27 cellular contexts compared by ENCODE assay signal in the genomic region with DNA sequence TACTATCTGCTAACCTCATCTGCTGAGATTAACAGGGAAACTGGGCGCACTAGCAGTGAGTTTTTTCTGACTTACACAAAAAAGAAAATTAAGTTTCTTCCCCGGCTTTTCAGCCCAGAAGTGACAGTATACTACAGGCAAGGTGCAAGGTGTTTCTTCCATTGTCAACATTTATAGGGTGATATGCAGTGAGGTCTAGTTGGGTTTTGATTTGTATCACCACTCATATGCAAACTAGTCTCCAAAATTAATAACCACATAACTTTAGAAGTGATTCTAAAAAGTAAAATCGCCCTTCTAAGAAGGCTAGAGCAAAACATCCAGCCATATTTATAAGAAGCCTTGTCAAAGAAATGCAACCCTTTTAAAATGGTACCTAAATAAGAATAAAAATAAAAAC.
"Had no signal": no experiment of that assay in that cellular context is flagged by ENCODE, and none has a peak within 500 bp of the region (broad histone marks: within the 10 kb centered on the region; RNA-seq: fewer than 3 reads in every experiment).

No MANE protein-coding gene starts in this region.

- H3K4me1 ChIP-seq: esophagus squamous epithelium, heart right ventricle, left lung, parathyroid adenoma, right lobe of liver, transverse colon, upper lobe of right lung, uterus had no signal

- H3K36me3 ChIP-seq: esophagus squamous epithelium, heart right ventricle, left lung, neutrophil, right lobe of liver, thoracic aorta, transverse colon, upper lobe of right lung, uterus had no signal

- H3K27ac ChIP-seq: esophagus squamous epithelium, heart right ventricle, left lung, neutrophil, parathyroid adenoma, right lobe of liver, thoracic aorta, transverse colon, upper lobe of right lung, uterus had no signal

- H3K4me3 ChIP-seq: esophagus squamous epithelium, heart right ventricle, left lung, mucosa of descending colon, right lobe of liver, thoracic aorta, transverse colon, upper lobe of right lung, uterus had no signal

- H3K9me3 ChIP-seq: esophagus squamous epithelium, heart right ventricle, left lung, neutrophil, right lobe of liver, thoracic aorta, upper lobe of right lung, uterus had no signal

- H3K9ac ChIP-seq: parathyroid adenoma had no signal

- ATAC-seq: effector memory CD8-positive, alpha-beta T cell; heart right ventricle; left cardiac atrium; left lung; mucosa of descending colon; natural killer cell treated with Interleukin-12 subunit alpha and Interleukin-12 subunit beta and Interleukin-15 and Interleukin-18, amount 100 ng/mL, for 72 hours; right lobe of liver; stimulated activated naive B cell treated with anti-CD40 and anti-IgM and Interleukin-4, amounts not matched to agents 10 μg/mL and 1 μg/mL and 100 μg/mL, for 72 hours; upper lobe of right lung had no signal

- H3K27me3 ChIP-seq: esophagus squamous epithelium, heart right ventricle, left lung, neutrophil, right lobe of liver, transverse colon, upper lobe of right lung, uterus had no signal

- H2AFZ ChIP-seq: parathyroid adenoma had no signal

- DNase-seq: dermis blood vessel endothelial cell; effector memory CD8-positive, alpha-beta T cell; erythroblast; esophagus squamous epithelium; foreskin melanocyte; glutamatergic neuron; heart right ventricle; hippocampal formation; left cardiac atrium; left lung; mesenchymal stem cell; mucosa of descending colon; naive B cell; right lobe of liver; small intestine; stimulated activated CD4-positive, alpha-beta T cell treated with anti-CD3 and anti-CD28 coated beads, Interleukin-15, amount 100 ng/mL, for 24 hours; stimulated activated CD4-positive, alpha-beta T cell treated with anti-CD3 and anti-CD28 coated beads, Interleukin-2, amount 100 ng/mL, for 48 hours; stimulated activated naive B cell treated with anti-CD40 and anti-IgM and Interleukin-4, amounts not matched to agents 10 μg/mL and 1 μg/mL and 100 μg/mL, for 72 hours; transverse colon; upper lobe of right lung; uterus had no signal

- FAIRE-seq: endometrium, islet of Langerhans, small intestine had no signal

- H3K79me2 ChIP-seq: parathyroid adenoma had no signal
